1 cellular context compared by ENCODE assay signal in the genomic region with DNA sequence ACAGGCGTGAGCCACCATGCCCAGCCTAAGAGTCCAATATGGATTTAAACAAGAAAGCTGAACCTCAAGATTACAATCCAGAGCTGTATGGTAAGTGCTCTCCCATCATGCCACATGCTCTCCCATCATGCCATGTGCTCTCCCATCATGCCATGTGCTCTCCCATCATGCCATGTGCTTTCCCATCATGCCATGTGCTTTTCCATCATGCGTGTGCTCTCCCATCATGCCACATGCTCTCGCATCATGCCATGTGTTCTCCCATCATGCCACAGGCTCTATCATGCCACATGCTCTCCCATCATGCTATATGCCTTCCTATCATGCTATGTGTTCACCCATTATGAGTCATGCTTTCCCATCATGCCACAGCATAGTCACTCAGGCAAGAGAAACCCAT.
TF ChIP-seq lines count a peak whose summit lies in the region.

No MANE protein-coding gene starts in this region.

TF ChIP-seq in A549, 52 proteins besides CTCF, POLR2A, EP300 and RAD21 (continued from another document):
- TF ChIP-seq, protein P1, sequence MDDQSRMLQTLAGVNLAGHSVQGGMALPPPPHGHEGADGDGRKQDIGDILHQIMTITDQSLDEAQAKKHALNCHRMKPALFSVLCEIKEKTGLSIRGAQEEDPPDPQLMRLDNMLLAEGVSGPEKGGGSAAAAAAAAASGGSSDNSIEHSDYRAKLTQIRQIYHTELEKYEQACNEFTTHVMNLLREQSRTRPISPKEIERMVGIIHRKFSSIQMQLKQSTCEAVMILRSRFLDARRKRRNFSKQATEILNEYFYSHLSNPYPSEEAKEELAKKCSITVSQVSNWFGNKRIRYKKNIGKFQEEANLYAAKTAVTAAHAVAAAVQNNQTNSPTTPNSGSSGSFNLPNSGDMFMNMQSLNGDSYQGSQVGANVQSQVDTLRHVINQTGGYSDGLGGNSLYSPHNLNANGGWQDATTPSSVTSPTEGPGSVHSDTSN (IDR thresholded peaks at IDR 0.05) = no peak
- TF ChIP-seq JUNB (IDR thresholded peaks at IDR 0.05) = no peak
- TF ChIP-seq RNF2 (IDR thresholded peaks at IDR 0.05; ENCODE audit: borderline replicate concordance, low read depth) = no peak
- TF ChIP-seq FOSB (CRISPR knock-in tag; IDR thresholded peaks at IDR 0.05) = no peak
- TF ChIP-seq NPAS2 (CRISPR knock-in tag; IDR thresholded peaks at IDR 0.05; ENCODE audit: borderline replicate concordance) = no peak
- TF ChIP-seq EHF (CRISPR knock-in tag; IDR thresholded peaks at IDR 0.05) = no peak
- TF ChIP-seq, protein P2, sequence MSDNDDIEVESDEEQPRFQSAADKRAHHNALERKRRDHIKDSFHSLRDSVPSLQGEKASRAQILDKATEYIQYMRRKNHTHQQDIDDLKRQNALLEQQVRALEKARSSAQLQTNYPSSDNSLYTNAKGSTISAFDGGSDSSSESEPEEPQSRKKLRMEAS (IDR thresholded peaks at IDR 0.05) = peak; percentile 30; the same call in 1 of the 2 replicates
- no peak for TF ChIP-seq TFCP2L1 (CRISPR knock-in tag; IDR thresholded peaks at IDR 0.05)
- TF ChIP-seq, protein P3, sequence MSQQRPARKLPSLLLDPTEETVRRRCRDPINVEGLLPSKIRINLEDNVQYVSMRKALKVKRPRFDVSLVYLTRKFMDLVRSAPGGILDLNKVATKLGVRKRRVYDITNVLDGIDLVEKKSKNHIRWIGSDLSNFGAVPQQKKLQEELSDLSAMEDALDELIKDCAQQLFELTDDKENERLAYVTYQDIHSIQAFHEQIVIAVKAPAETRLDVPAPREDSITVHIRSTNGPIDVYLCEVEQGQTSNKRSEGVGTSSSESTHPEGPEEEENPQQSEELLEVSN (IDR thresholded peaks at IDR 0.05; ENCODE audit: borderline replicate concordance, low read depth) = no peak
- TF ChIP-seq ESRRA (IDR thresholded peaks at IDR 0.05; ENCODE audit: borderline replicate concordance, low read length) = no peak
- TF ChIP-seq, protein P4, sequence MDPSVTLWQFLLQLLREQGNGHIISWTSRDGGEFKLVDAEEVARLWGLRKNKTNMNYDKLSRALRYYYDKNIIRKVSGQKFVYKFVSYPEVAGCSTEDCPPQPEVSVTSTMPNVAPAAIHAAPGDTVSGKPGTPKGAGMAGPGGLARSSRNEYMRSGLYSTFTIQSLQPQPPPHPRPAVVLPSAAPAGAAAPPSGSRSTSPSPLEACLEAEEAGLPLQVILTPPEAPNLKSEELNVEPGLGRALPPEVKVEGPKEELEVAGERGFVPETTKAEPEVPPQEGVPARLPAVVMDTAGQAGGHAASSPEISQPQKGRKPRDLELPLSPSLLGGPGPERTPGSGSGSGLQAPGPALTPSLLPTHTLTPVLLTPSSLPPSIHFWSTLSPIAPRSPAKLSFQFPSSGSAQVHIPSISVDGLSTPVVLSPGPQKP (IDR thresholded peaks at IDR 0.05; ENCODE audit: low read depth, low read length) = no peak
- TF ChIP-seq SREBF2 (IDR thresholded peaks at IDR 0.05) = no peak
- TF ChIP-seq HDAC2 (IDR thresholded peaks at IDR 0.05) = no peak
